ENCODE assay signal across 31 cellular contexts in genomic region chr13:76683168-76683567, GRCh38.
"Had no signal": no experiment of that assay in that cellular context is flagged by ENCODE, and none has a peak within 500 bp of the region (broad histone marks: within the 10 kb centered on the region; RNA-seq: fewer than 3 reads in every experiment).

No MANE protein-coding gene starts in this region.

- H3K36me3 ChIP-seq: esophagus squamous epithelium, gastrocnemius medialis, heart right ventricle had no signal

- H3K27me3 ChIP-seq: esophagus squamous epithelium, foreskin keratinocyte, gastrocnemius medialis, heart right ventricle, hepatocyte had no signal

- H3K4me2 ChIP-seq: hepatocyte had no signal

- H3K79me2 ChIP-seq: hepatocyte had no signal

- H3K4me1 ChIP-seq: esophagus squamous epithelium, foreskin keratinocyte, gastrocnemius medialis had no signal

- H3K9me3 ChIP-seq: esophagus squamous epithelium, gastrocnemius medialis, heart right ventricle had no signal

- DNase-seq: activated CD4-positive, alpha-beta memory T cell treated with anti-CD3 and anti-CD28 coated beads for 36 hours; activated CD4-positive, alpha-beta T cell treated with anti-CD3 and anti-CD28 coated beads for 36 hours; activated CD4-positive, alpha-beta T cell treated with anti-CD3 and anti-CD28 coated beads, Interleukin-2, amount 10 ng/mL, durations not matched to agents 24 days and 14 days; activated CD4-positive, CD25-positive, alpha-beta regulatory T cell; activated CD4-positive, CD25-positive, alpha-beta regulatory T cell treated with anti-CD3 and anti-CD28 coated beads, Interleukin-2, amount 50 U/mL, for 72 hours; activated CD8-positive, alpha-beta memory T cell treated with anti-CD3 and anti-CD28 coated beads, Interleukin-2, amount 10 ng/mL, durations not matched to agents 7 days and 5 days; activated CD8-positive, alpha-beta memory T cell treated with anti-CD3 and anti-CD28 coated beads, Interleukin-2, amount 50 U/mL, for 4 hours; activated CD8-positive, alpha-beta T cell treated with anti-CD3 and anti-CD28 coated beads, Interleukin-2, amount 10 ng/mL, durations not matched to agents 7 days and 5 days; activated effector memory CD4-positive, alpha-beta T cell treated with anti-CD3 and anti-CD28 coated beads, Interleukin-2, amount 50 U/mL, for 16 hours; activated naive CD4-positive, alpha-beta T cell; activated naive CD4-positive, alpha-beta T cell treated with anti-CD3 and anti-CD28 coated beads, Interleukin-2, amount 10 ng/mL, durations not matched to agents 7 days and 5 days; activated naive CD8-positive, alpha-beta T cell treated with anti-CD3 and anti-CD28 coated beads, Interleukin-2, amount 10 ng/mL, durations not matched to agents 7 days and 5 days; activated T-cell treated with anti-CD3 and anti-CD28 coated beads, Interleukin-2, amount 50 U/mL, for 1 hour; activated T-cell treated with anti-CD3 and anti-CD28 coated beads, Interleukin-2, amount 50 U/mL, for 48 hours; amniotic stem cell; anterior cingulate cortex; cortex of kidney; dermis blood vessel endothelial cell; effector CD4-positive, alpha-beta T cell; effector memory CD8-positive, alpha-beta T cell; esophagus squamous epithelium; foreskin keratinocyte; gastrocnemius medialis; heart right ventricle; T-helper 1 cell; T-helper 17 cell had no signal

- ATAC-seq: activated CD4-positive, alpha-beta T cell treated with anti-CD3 and anti-CD28 coated beads for 36 hours; activated CD8-positive, alpha-beta memory T cell treated with anti-CD3 and anti-CD28 coated beads, Interleukin-2, amount 10 ng/mL, durations not matched to agents 7 days and 5 days; activated CD8-positive, alpha-beta T cell treated with anti-CD3 and anti-CD28 coated beads, Interleukin-2, amount 10 ng/mL, durations not matched to agents 7 days and 5 days; activated naive CD4-positive, alpha-beta T cell treated with anti-CD3 and anti-CD28 coated beads, Interleukin-2, amount 50 U/mL, for 72 hours; effector memory CD8-positive, alpha-beta T cell; foreskin keratinocyte; gastrocnemius medialis; heart right ventricle; T-helper 17 cell had no signal

- H3K4me3 ChIP-seq: esophagus squamous epithelium, gastrocnemius medialis, heart right ventricle, hepatocyte had no signal

- H2AFZ ChIP-seq: hepatocyte had no signal

- FAIRE-seq: astrocyte, colon had no signal

- H3K27ac ChIP-seq: epithelial cell of prostate, esophagus squamous epithelium, foreskin keratinocyte, gastrocnemius medialis, heart right ventricle, hepatocyte had no signal
